ENCODE assay signal across 8 cellular contexts in the genomic region with DNA sequence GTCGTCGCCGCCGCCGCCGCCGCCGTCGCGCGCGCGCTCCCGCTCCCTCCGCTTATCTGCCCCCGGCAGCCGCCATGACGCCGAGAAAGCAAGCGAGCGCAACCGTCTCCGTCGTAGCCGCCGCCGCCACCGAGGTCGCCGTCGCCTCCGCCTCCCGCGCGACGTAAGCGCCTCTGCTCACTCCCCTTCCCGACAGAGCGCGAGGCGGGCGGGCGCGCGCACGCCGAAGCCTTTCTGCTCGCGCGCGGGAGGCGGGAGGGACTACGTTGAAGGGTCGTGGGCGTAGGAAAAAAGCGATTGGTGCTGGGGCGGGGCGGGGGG. TPM values are rescaled to one million over a fixed set of nuclear protein-coding genes. Genes with fewer than 3 reads are reported as not detected.
DNase-seq lines count a peak whose midpoint lies in the region; ATAC-seq, FAIRE-seq and TF ChIP-seq lines count a peak whose summit lies in the region.

TSS of gene CHD1 (minus strand) at position 206 of the 321 bp plus-strand sequence. CDS start 2,621 bp downstream, outside the sequence.

- H3K36me3 ChIP-seq in bronchial epithelial cell (ENCODE audit: control insufficient read depth, insufficient read depth, low read length) = peaks cover 1% of the 10 kb centered on the region

- ATAC-seq in GM18909 (IDR thresholded peaks at IDR 0.05; ENCODE audit: poor library complexity, unreplicated experiment) = peak; percentile 60
- ATAC-seq in HG03139 (IDR thresholded peaks at IDR 0.05; ENCODE audit: unreplicated experiment) = peak; percentile 51

- no peak for TF ChIP-seq CTCF in WI38 (IDR thresholded peaks at IDR 0.05; ENCODE audit: low read depth, low read length)
- TF ChIP-seq CTCF in bronchial epithelial cell (IDR thresholded peaks at IDR 0.05; ENCODE audit: insufficient read depth, low read length, severe bottlenecking) = no peak

- DNase-seq in AG08395 (ENCODE audit: low spot score) (peak; percentile 97), NCI-H2227 treated with DMSO at 0.1 percent for 48 hours (lab: John Stamatoyannopoulos, UW) (peak; percentile 80), bronchial epithelial cell (ENCODE audit: low read depth) (peak; percentile 81), inferior parietal cortex (ENCODE audit: extremely low spot score) (peak; percentile 94)
- peak; percentile 88 to 90 for DNase-seq in stimulated activated CD4-positive, alpha-beta T cell treated with anti-CD3 and anti-CD28 coated beads, Interleukin-12 subunit alpha, Interleukin-12 subunit beta, amount 100 ng/mL, for 24 hours (ENCODE audit: low read depth in 2 of 2)

- H3K27me3 ChIP-seq in bronchial epithelial cell (ENCODE audit: control insufficient read depth, insufficient read depth, low read length) = no peaks in the 10 kb centered on the region

- FAIRE-seq in bronchial epithelial cell (lab: Jason Lieb, UNC) = no peak

- H3K4me3 ChIP-seq in WI38 (ENCODE audit: low read depth, low read length) = peak within 1 kb of the TSS; percentile 86
- peak within 1 kb of the TSS; percentile 72 for H3K4me3 ChIP-seq in bronchial epithelial cell (ENCODE audit: low read depth, low read length)

RNA-seq across cellular contexts. Expression of gene CHD1, which starts in this region (rescaled TPM):
- 42.0 and 50.5 TPM in 2 replicates for total RNA-seq in bronchial epithelial cell

Comparison
In these comparisons a context has a peak if more than half of its experiments do, and no peak if none do; other contexts are left out.
1. Peak in every context shown above with its lines: DNase-seq, ATAC-seq and H3K4me3 ChIP-seq.